ENCODE assay signal across 1 cellular context in the genomic region with DNA sequence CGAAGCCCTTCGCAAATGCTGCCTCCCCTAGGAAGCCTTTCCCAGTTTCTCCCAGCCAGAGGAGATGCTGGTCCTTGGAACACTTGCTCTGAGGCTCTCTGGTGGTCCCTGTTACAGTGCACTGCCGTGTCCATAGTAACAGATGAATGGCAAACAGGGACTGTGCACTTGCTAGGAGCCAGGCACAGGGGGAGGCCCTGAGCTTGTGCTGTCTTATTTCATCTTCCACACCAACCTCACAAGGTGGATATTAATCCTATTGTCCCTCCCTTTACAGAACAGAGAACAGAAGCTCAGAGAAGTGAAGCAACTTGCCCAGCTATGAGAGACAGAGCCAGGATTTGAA.
TF ChIP-seq lines count a peak whose summit lies in the region.

No MANE protein-coding gene starts in this region.

TF ChIP-seq in SK-N-SH treated with all-trans-retinoic acid at 6 μM for 48 hours, 23 proteins besides CTCF, POLR2A, EP300 and RAD21:
- TF ChIP-seq CSRNP3 (CRISPR knock-in tag; IDR thresholded peaks at IDR 0.05) (no peak), ARNTL (CRISPR knock-in tag; IDR thresholded peaks at IDR 0.05; ENCODE audit: borderline replicate concordance, low read depth) (no peak), ZNF565 (CRISPR knock-in tag; conservative IDR thresholded peaks at IDR 0.05; ENCODE audit: low read depth) (no peak), TCF4 (CRISPR knock-in tag; IDR thresholded peaks at IDR 0.05; ENCODE audit: borderline replicate concordance) (no peak), GLIS3 (CRISPR knock-in tag; IDR thresholded peaks at IDR 0.05) (no peak), ESRRG (CRISPR knock-in tag; IDR thresholded peaks at IDR 0.05) (no peak), ZC3H10 (CRISPR knock-in tag; IDR thresholded peaks at IDR 0.05) (no peak), ZFP3 (CRISPR knock-in tag; IDR thresholded peaks at IDR 0.05) (no peak), ISL1 (CRISPR knock-in tag; IDR thresholded peaks at IDR 0.05) (no peak), POU6F1 (CRISPR knock-in tag; IDR thresholded peaks at IDR 0.05; ENCODE audit: borderline replicate concordance, low read depth) (no peak), OSR1 (CRISPR knock-in tag; IDR thresholded peaks at IDR 0.05) (no peak), TOX (CRISPR knock-in tag; IDR thresholded peaks at IDR 0.05; ENCODE audit: borderline replicate concordance) (no peak), PPARA (CRISPR knock-in tag; IDR thresholded peaks at IDR 0.05; ENCODE audit: borderline replicate concordance) (no peak), CSDC2 (CRISPR knock-in tag; IDR thresholded peaks at IDR 0.05) (no peak), SNAI2 (CRISPR knock-in tag; IDR thresholded peaks at IDR 0.05) (no peak), ZNF70 (CRISPR knock-in tag; IDR thresholded peaks at IDR 0.05) (no peak), RARB (CRISPR knock-in tag; IDR thresholded peaks at IDR 0.05) (no peak)
- TF ChIP-seq, protein P1, sequence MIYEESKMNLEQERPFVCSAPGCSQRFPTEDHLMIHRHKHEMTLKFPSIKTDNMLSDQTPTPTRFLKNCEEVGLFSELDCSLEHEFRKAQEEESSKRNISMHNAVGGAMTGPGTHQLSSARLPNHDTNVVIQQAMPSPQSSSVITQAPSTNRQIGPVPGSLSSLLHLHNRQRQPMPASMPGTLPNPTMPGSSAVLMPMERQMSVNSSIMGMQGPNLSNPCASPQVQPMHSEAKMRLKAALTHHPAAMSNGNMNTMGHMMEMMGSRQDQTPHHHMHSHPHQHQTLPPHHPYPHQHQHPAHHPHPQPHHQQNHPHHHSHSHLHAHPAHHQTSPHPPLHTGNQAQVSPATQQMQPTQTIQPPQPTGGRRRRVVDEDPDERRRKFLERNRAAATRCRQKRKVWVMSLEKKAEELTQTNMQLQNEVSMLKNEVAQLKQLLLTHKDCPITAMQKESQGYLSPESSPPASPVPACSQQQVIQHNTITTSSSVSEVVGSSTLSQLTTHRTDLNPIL (CRISPR knock-in tag; IDR thresholded peaks at IDR 0.05; ENCODE audit: low read depth), result no peak
